In the genomic region with DNA sequence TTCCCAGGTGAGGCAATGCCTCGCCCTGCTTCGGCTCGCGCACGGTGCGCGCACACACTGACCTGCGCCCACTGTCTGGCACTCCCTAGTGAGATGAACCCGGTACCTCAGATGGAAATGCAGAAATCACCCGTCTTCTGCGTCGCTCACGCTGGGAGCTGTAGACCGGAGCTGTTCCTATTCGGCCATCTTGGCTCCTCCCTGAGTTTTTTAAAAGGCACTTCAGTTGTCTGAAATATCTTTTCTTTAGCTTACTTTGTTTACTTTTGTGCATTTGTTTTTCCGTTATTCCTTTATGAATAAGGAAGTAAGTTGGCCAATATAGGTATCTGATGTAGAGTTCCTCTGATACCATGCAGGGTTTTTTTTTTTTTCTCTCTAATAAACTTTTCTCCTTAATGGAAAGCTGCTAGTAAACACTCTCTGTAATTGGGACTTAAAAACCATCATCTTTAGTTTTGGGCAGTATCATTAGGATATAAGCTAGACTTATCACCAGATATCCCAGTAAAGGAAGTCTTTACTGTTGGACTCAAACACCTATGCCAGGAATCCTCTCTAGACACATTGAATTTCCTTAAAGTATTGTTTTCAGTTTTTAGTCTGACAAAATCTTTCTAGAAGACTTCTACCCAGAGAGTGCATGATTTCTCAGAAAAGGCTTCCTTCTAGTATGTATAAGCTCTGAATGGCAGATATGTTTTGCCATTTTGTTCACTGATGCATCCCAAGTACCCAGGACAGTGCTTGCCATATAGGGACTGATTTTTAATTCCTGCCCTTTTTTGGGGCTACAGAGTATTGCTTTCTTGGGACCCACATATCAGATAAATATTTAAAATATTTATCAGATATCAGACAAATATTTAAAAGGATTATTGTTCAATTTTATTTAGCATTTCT, we compare ENCODE assay signal across 9 cellular contexts. TPM values are rescaled to one million over a fixed set of nuclear protein-coding genes. Genes with fewer than 3 reads are reported as not detected.
DNase-seq lines count a peak whose midpoint lies in the region; ATAC-seq, FAIRE-seq and TF ChIP-seq lines count a peak whose summit lies in the region.
"Had no signal": no experiment of that assay in that cellular context is flagged by ENCODE, and none has a peak within 500 bp of the region (broad histone marks: within the 10 kb centered on the region; RNA-seq: fewer than 3 reads in every experiment).

No MANE protein-coding gene starts in this region.

- CTCF ChIA-PET in SK-N-SH (lab: Yijun Ruan, JAX), result no interaction called here

- no peaks in the 10 kb centered on the region for H4K20me1 ChIP-seq in SK-N-SH (ENCODE audit: insufficient read depth)

- 86% methylated on average over 7 of the region's 16 CpGs for WGBS in SK-N-SH (ENCODE audit: low lambda C conversion rate)

- no peaks in the 10 kb centered on the region for H3K9me2 ChIP-seq in SK-N-SH

- H3K79me2 ChIP-seq in SK-N-SH (ENCODE audit: insufficient read depth), result no peaks in the 10 kb centered on the region

- no peak for TF ChIP-seq CTCF in progenitor cell of endocrine pancreas (IDR thresholded peaks at IDR 0.05; ENCODE audit: unreplicated experiment)
- no peak for TF ChIP-seq CTCF in SK-N-SH (IDR thresholded peaks at IDR 0.05)

- no peak overlapping the region for H3K9ac ChIP-seq in SK-N-SH

- no peaks in the 10 kb centered on the region for H3K27me3 ChIP-seq in SK-N-SH (ENCODE audit: insufficient read depth)

- H3K27me3 Mint-ChIP-seq in progenitor cell of endocrine pancreas, result no peaks in the 10 kb centered on the region

- POLR2A ChIA-PET in SK-N-SH (lab: Yijun Ruan, JAX), result no interaction called here

- ATAC-seq in sciatic nerve, result no peak

- TF ChIP-seq RAD21 in SK-N-SH (IDR thresholded peaks at IDR 0.05; ENCODE audit: low read length), result no peak

- no peak for DNase-seq in GM19239 (ENCODE audit: insufficient read length, low spot score)
- DNase-seq in OCI-M1 (lab: John Stamatoyannopoulos, UW), result peak; percentile 57
- peak; percentile 29 to 42 for DNase-seq in erythroblast (lab: John Stamatoyannopoulos, UW)
- DNase-seq in progenitor cell of endocrine pancreas (ENCODE audit: low spot score, unreplicated experiment), result no peak
- DNase-seq in SK-N-SH, result no peak
- DNase-seq in activated CD4-positive, CD25-positive, alpha-beta regulatory T cell (lab: John Stamatoyannopoulos, UW), result no peak
- no peak for DNase-seq in caudate nucleus (lab: John Stamatoyannopoulos, UW)
- no peak for DNase-seq in sciatic nerve (ENCODE audit: low spot score)
- DNase-seq: NCI-H524 had no signal

- FAIRE-seq in GM19239 (lab: Jason Lieb, UNC), result peak; percentile 74

- TF ChIP-seq EP300 in SK-N-SH (IDR thresholded peaks at IDR 0.05; ENCODE audit: borderline replicate concordance in 1 of 2, low read depth in 1 of 2, low read length in 1 of 2), result no peak

- no peaks in the 10 kb centered on the region for H3K9me3 ChIP-seq in SK-N-SH

- intact Hi-C loops in sciatic nerve (cut with DNase I), result no loop called here

- H3K36me3 Mint-ChIP-seq in progenitor cell of endocrine pancreas (ENCODE audit: insufficient read depth), result peaks cover 3% of the 10 kb centered on the region

- no peaks in the 10 kb centered on the region; a peak in 1 of 4 replicates for H3K4me1 ChIP-seq in SK-N-SH (ENCODE audit: control insufficient read depth in 1 of 2, insufficient read depth in 2 of 2, low read depth in 1 of 2, low read length in 1 of 2)

- no peak overlapping the region for H2AFZ ChIP-seq in SK-N-SH (ENCODE audit: low read depth)

- H3K27ac ChIP-seq in SK-N-SH (ENCODE audit: low read depth in 2 of 2, low read length in 1 of 2) (no peak overlapping the region), caudate nucleus (ENCODE audit: low read depth, low read length) (no peak overlapping the region)

- no peak for TF ChIP-seq POLR2A in erythroblast (IDR thresholded peaks at IDR 0.05; ENCODE audit: low read length)

- peaks cover 17% of the 10 kb centered on the region for H3K4me1 Mint-ChIP-seq in progenitor cell of endocrine pancreas (ENCODE audit: low read depth)

- peak overlapping the region; percentile 82 for H3K4me3 Mint-ChIP-seq in progenitor cell of endocrine pancreas (ENCODE audit: low read depth)

- H3K4me3 ChIP-seq in SK-N-SH (ENCODE audit: low read depth in 2 of 2, low read length in 1 of 2), result no peak overlapping the region

- no peak overlapping the region for H3K4me2 ChIP-seq in SK-N-SH

- H3K27ac Mint-ChIP-seq in progenitor cell of endocrine pancreas, result peak overlapping the region; percentile 97

- H3K36me3 ChIP-seq in SK-N-SH (replicated peaks in 1 of 2; ENCODE audit: control insufficient read depth in 1 of 2, insufficient read depth in 2 of 2, low read length in 1 of 2), result peaks cover 28 to 42% of the 10 kb centered on the region in 2 experiments

- H3F3A ChIP-seq in SK-N-SH (replicated peaks; ENCODE audit: insufficient read depth), result peaks cover 4% of the 10 kb centered on the region

- no peaks in the 10 kb centered on the region for H3K9me3 Mint-ChIP-seq in progenitor cell of endocrine pancreas (ENCODE audit: low read depth)

TF ChIP-seq in SK-N-SH, 30 proteins besides CTCF, POLR2A, EP300 and RAD21:
- no peak for TF ChIP-seq RFX5 (IDR thresholded peaks at IDR 0.05; ENCODE audit: low read length)
- no peak for TF ChIP-seq TEAD4 (IDR thresholded peaks at IDR 0.05; ENCODE audit: borderline replicate concordance, insufficient read depth)
- no peak for TF ChIP-seq USF2 (IDR thresholded peaks at IDR 0.05; ENCODE audit: borderline replicate concordance, low read depth, low read length)
- no peak for TF ChIP-seq USF1 (IDR thresholded peaks at IDR 0.05; ENCODE audit: borderline replicate concordance, low read depth)
- no peak for TF ChIP-seq ELF1 (IDR thresholded peaks at IDR 0.05)
- TF ChIP-seq EZH2phosphoT487 (IDR thresholded peaks at IDR 0.05; ENCODE audit: borderline replicate concordance, low read depth), result no peak
- TF ChIP-seq RCOR1 (IDR thresholded peaks at IDR 0.05; ENCODE audit: low read length), result no peak
- TF ChIP-seq SIN3A (IDR thresholded peaks at IDR 0.05; ENCODE audit: borderline replicate concordance, low read depth, low read length), result no peak
- no peak for TF ChIP-seq MAX (IDR thresholded peaks at IDR 0.05; ENCODE audit: low read depth)
- TF ChIP-seq GABPA (IDR thresholded peaks at IDR 0.05; ENCODE audit: low read depth), result no peak
- no peak for TF ChIP-seq MEF2A (IDR thresholded peaks at IDR 0.05; ENCODE audit: borderline replicate concordance, low read depth)
- no peak for TF ChIP-seq ZBTB33 (IDR thresholded peaks at IDR 0.05; ENCODE audit: borderline replicate concordance, low read depth)
- TF ChIP-seq JUND (IDR thresholded peaks at IDR 0.05), result no peak

RNA-seq across cellular contexts. Expression of gene DYSF, which starts 35.8 kb away (rescaled TPM):
- 1.4 and 1.6 TPM in 2 replicates for total RNA-seq in progenitor cell of endocrine pancreas
- polyA plus RNA-seq in SK-N-SH (2012; rRNA removed), result 0.10 and 0.18 TPM in 2 replicates
- 0.05 and 0.16 TPM in 2 replicates for polyA plus RNA-seq in SK-N-SH (2012; cell fraction: cytosol; rRNA removed)
- polyA plus RNA-seq in SK-N-SH (2012; cell fraction: nucleus; rRNA removed), result 0.67 and 0.73 TPM in 2 replicates
- total RNA-seq in sciatic nerve, result 21.8 TPM

Comparison
In these comparisons a context has a peak if more than half of its experiments do, and no peak if none do; other contexts are left out.
1. DNase-seq: peak in OCI-M1 (single experiment) and erythroblast (2 of 2); none in GM19239 (single experiment), progenitor cell of endocrine pancreas (single experiment), SK-N-SH (single experiment), activated CD4-positive, CD25-positive, alpha-beta regulatory T cell (0 of 4), caudate nucleus (0 of 61) and sciatic nerve (single experiment).